8 cellular contexts compared by ENCODE assay signal in genomic region chr16:68309798-68310197, GRCh38. TPM values are rescaled to one million over a fixed set of nuclear protein-coding genes. Genes with fewer than 3 reads are reported as not detected.
DNase-seq lines count a peak whose midpoint lies in the region; ATAC-seq and TF ChIP-seq lines count a peak whose summit lies in the region.

No MANE protein-coding gene starts in this region.

- H3K9ac ChIP-seq in NT2/D1 (ENCODE audit: insufficient read length, low read depth) = peak overlapping the region; percentile 100
- peak overlapping the region; percentile 70 for H3K9ac ChIP-seq in neural progenitor cell

- H3K27me3 Mint-ChIP-seq in CD4-positive, CD25-positive, alpha-beta regulatory T cell = no peaks in the 10 kb centered on the region
- H3K27me3 Mint-ChIP-seq in neural progenitor cell (ENCODE audit: insufficient read depth, low read depth) = peaks cover 2% of the 10 kb centered on the region

- H3K9me3 Mint-ChIP-seq in CD4-positive, CD25-positive, alpha-beta regulatory T cell = no peaks in the 10 kb centered on the region
- H3K9me3 Mint-ChIP-seq in neural progenitor cell = no peaks in the 10 kb centered on the region

- no peak for ATAC-seq in CD4-positive, CD25-positive, alpha-beta regulatory T cell (ENCODE audit: low read depth in 2 of 2)
- no peak for ATAC-seq in GM18870 (IDR thresholded peaks at IDR 0.05; ENCODE audit: unreplicated experiment)

- H3K27ac Mint-ChIP-seq in CD4-positive, CD25-positive, alpha-beta regulatory T cell = peak overlapping the region; percentile 92 to 98 (median 93)
- H3K27ac Mint-ChIP-seq in neural progenitor cell = no peak overlapping the region

- H4K20me1 ChIP-seq in neural progenitor cell (ENCODE audit: low read depth) = peaks cover 13% of the 10 kb centered on the region

- peaks cover 39% of the 10 kb centered on the region for H3K36me3 ChIP-seq in CD4-positive, CD25-positive, alpha-beta regulatory T cell (ENCODE audit: control insufficient read depth, insufficient read depth, low read length)
- H3K36me3 ChIP-seq in NT2/D1 (ENCODE audit: insufficient read depth, insufficient read length, low read length) (peaks cover 65% of the 10 kb centered on the region), neural progenitor cell (peaks cover 6% of the 10 kb centered on the region)
- peaks cover 30% of the 10 kb centered on the region for H3K36me3 ChIP-seq in effector memory CD4-positive, alpha-beta T cell (ENCODE audit: control insufficient read depth, insufficient read depth, low read length)

- H3K4me1 ChIP-seq in CD4-positive, CD25-positive, alpha-beta regulatory T cell (ENCODE audit: control insufficient read depth, insufficient read depth, low read length, poor library complexity, severe bottlenecking) = peaks cover 41% of the 10 kb centered on the region
- H3K4me1 ChIP-seq in NT2/D1 (ENCODE audit: insufficient read depth, insufficient read length) (no peaks in the 10 kb centered on the region), neural progenitor cell (peaks cover 14% of the 10 kb centered on the region)
- H3K4me1 ChIP-seq in effector memory CD4-positive, alpha-beta T cell (ENCODE audit: control insufficient read depth, insufficient read depth, low read length, poor library complexity, severe bottlenecking) = peaks cover 13% of the 10 kb centered on the region

- H3K4me3 ChIP-seq in CD4-positive, CD25-positive, alpha-beta regulatory T cell (ENCODE audit: low read depth, low read length) = peak overlapping the region; percentile 81
- peak overlapping the region; percentile 99 for H3K4me3 ChIP-seq in NT2/D1 (ENCODE audit: insufficient read length, low read depth)
- peak overlapping the region; percentile 88 for H3K4me3 ChIP-seq in effector memory CD4-positive, alpha-beta T cell (ENCODE audit: insufficient read depth, low read depth, low read length, poor library complexity, severe bottlenecking)
- peak overlapping the region; percentile 71 for H3K4me3 ChIP-seq in neural progenitor cell

- peaks cover 7% of the 10 kb centered on the region for H3F3A ChIP-seq in neural progenitor cell (ENCODE audit: low read depth)

- TF ChIP-seq CTCF in neural progenitor cell (IDR thresholded peaks at IDR 0.05) = no peak
- TF ChIP-seq CTCF in GM10266 (IDR thresholded peaks at IDR 0.05; ENCODE audit: control insufficient read depth, insufficient read depth, low read depth, missing control alignments) = no peak

- peak overlapping the region; percentile 82 for H3K27ac ChIP-seq in CD4-positive, CD25-positive, alpha-beta regulatory T cell (ENCODE audit: insufficient read depth, low read length, poor library complexity, severe bottlenecking)
- H3K27ac ChIP-seq in effector memory CD4-positive, alpha-beta T cell (ENCODE audit: insufficient read depth, low read length, poor library complexity, severe bottlenecking) = peak overlapping the region; percentile 84
- no peak overlapping the region for H3K27ac ChIP-seq in neural progenitor cell

- no peak overlapping the region for H2AFZ ChIP-seq in neural progenitor cell (replicated peaks)

- no peaks in the 10 kb centered on the region for H3K27me3 ChIP-seq in CD4-positive, CD25-positive, alpha-beta regulatory T cell (ENCODE audit: control insufficient read depth, insufficient read depth, low read length)
- H3K27me3 ChIP-seq in NT2/D1 (ENCODE audit: insufficient read depth, insufficient read length) (no peaks in the 10 kb centered on the region), neural progenitor cell (no peaks in the 10 kb centered on the region)
- H3K27me3 ChIP-seq in effector memory CD4-positive, alpha-beta T cell (replicated peaks; ENCODE audit: control insufficient read depth, insufficient read depth, low read length, poor library complexity, severe bottlenecking) = no peaks in the 10 kb centered on the region

- peak overlapping the region; percentile 93 for H3K4me2 ChIP-seq in neural progenitor cell

- peaks cover 28% of the 10 kb centered on the region for H3K36me3 Mint-ChIP-seq in CD4-positive, CD25-positive, alpha-beta regulatory T cell
- H3K36me3 Mint-ChIP-seq in neural progenitor cell = peaks cover 8% of the 10 kb centered on the region

- H3K79me2 ChIP-seq in neural progenitor cell (ENCODE audit: low read depth) = peaks cover 71% of the 10 kb centered on the region

- peaks cover 19 to 72% (median 37%) of the 10 kb centered on the region in 4 donors for H3K4me1 Mint-ChIP-seq in CD4-positive, CD25-positive, alpha-beta regulatory T cell
- H3K4me1 Mint-ChIP-seq in neural progenitor cell = peaks cover 26% of the 10 kb centered on the region

- H3K9me3 ChIP-seq in CD4-positive, CD25-positive, alpha-beta regulatory T cell (ENCODE audit: control insufficient read depth in 2 of 2, low read length in 2 of 2) = no peaks in the 10 kb centered on the region
- no peaks in the 10 kb centered on the region for H3K9me3 ChIP-seq in NT2/D1 (ENCODE audit: insufficient read depth, low read length)
- H3K9me3 ChIP-seq in effector memory CD4-positive, alpha-beta T cell (ENCODE audit: control insufficient read depth, low read length) = no peaks in the 10 kb centered on the region
- H3K9me3 ChIP-seq in neural progenitor cell (ENCODE audit: low read depth) = no peaks in the 10 kb centered on the region

- peak overlapping the region; percentile 98 to 99 (median 98) for H3K4me3 Mint-ChIP-seq in CD4-positive, CD25-positive, alpha-beta regulatory T cell
- peak overlapping the region; percentile 98 for H3K4me3 Mint-ChIP-seq in neural progenitor cell

- peak in 2 of 3 donors; percentile 13 to 65 for DNase-seq in CD4-positive, CD25-positive, alpha-beta regulatory T cell
- no peak for DNase-seq in NT2/D1 (ENCODE audit: low read depth, low spot score)
- no peak for DNase-seq in effector memory CD4-positive, alpha-beta T cell
- DNase-seq in neural progenitor cell (ENCODE audit: low spot score) = no peak
- no peak for DNase-seq in activated gamma-delta T cell (lab: John Stamatoyannopoulos, UW)
- DNase-seq in GM10266 (ENCODE audit: extremely low spot score) = no peak
- DNase-seq in hypothalamus (lab: John Stamatoyannopoulos, UW) = no peak

RNA-seq across cellular contexts. Expression of gene SLC7A6OS, which starts 0.9 kb away (rescaled TPM):
- total RNA-seq in CD4-positive, CD25-positive, alpha-beta regulatory T cell = 38.4 TPM
- 10 to 100 TPM; 23.7 to 28.0 (median 26.8) TPM for polyA plus RNA-seq in CD4-positive, CD25-positive, alpha-beta regulatory T cell
- 18.7 and 18.8 TPM in 2 replicates for total RNA-seq in neural progenitor cell (ENCODE audit: low replicate concordance)

RNA-seq across cellular contexts. Expression of gene PRMT7, which starts 1.0 kb away (rescaled TPM):
- total RNA-seq in CD4-positive, CD25-positive, alpha-beta regulatory T cell = 53.8 TPM
- polyA plus RNA-seq in CD4-positive, CD25-positive, alpha-beta regulatory T cell = 10 to 100 TPM; 32.4 to 34.8 (median 34.1) TPM
- total RNA-seq in neural progenitor cell (ENCODE audit: low replicate concordance) = 70.2 and 79.7 TPM in 2 replicates

RNA-seq across cellular contexts. Expression of gene SLC7A6, which starts 45.5 kb away (rescaled TPM):
- total RNA-seq in CD4-positive, CD25-positive, alpha-beta regulatory T cell = 141 TPM
- 10 to 100 TPM; 10.7 to 21.4 (median 17.4) TPM for polyA plus RNA-seq in CD4-positive, CD25-positive, alpha-beta regulatory T cell
- total RNA-seq in neural progenitor cell (ENCODE audit: low replicate concordance) = 5.6 and 13.7 TPM in 2 replicates

Comparison
In these comparisons a context has a peak if more than half of its experiments do, and no peak if none do; other contexts are left out.
1. DNase-seq: peak in CD4-positive, CD25-positive, alpha-beta regulatory T cell (2 of 3); none in NT2/D1 (single experiment), effector memory CD4-positive, alpha-beta T cell (0 of 3), neural progenitor cell (single experiment), activated gamma-delta T cell (single experiment), GM10266 (single experiment) and hypothalamus (0 of 51).
2. Peak in every context shown above with its lines, with median percentiles within 50 percentile points of each other: H3K4me3 ChIP-seq.